In genomic region chr9:1073497-1073896, GRCh38 we compare ENCODE assay signal across 37 cellular contexts. TPM values are rescaled to one million over a fixed set of nuclear protein-coding genes. Genes with fewer than 3 reads are reported as not detected.
DNase-seq lines count a peak whose midpoint lies in the region; ATAC-seq, FAIRE-seq and TF ChIP-seq lines count a peak whose summit lies in the region.
"Had no signal": no experiment of that assay in that cellular context is flagged by ENCODE, and none has a peak within 500 bp of the region (broad histone marks: within the 10 kb centered on the region; RNA-seq: fewer than 3 reads in every experiment).

No MANE protein-coding gene starts in this region.

- TF ChIP-seq CTCF in RWPE2 (IDR thresholded peaks at IDR 0.05; ENCODE audit: poor library complexity, severe bottlenecking): no peak
- no peak for TF ChIP-seq CTCF in bronchial epithelial cell (IDR thresholded peaks at IDR 0.05; ENCODE audit: insufficient read depth, low read length, severe bottlenecking)
- no peak for TF ChIP-seq CTCF in epithelial cell of esophagus (IDR thresholded peaks at IDR 0.05; ENCODE audit: insufficient read depth, low read depth, low read length, missing control alignments)

- DNase-seq in RWPE2 (ENCODE audit: low spot score) (no peak), bronchial epithelial cell (ENCODE audit: low read depth) (peak; percentile 73), epithelial cell of esophagus (ENCODE audit: low read depth) (peak; percentile 67), T1000 (lab: John Stamatoyannopoulos, UW) (no peak), hepatic stellate cell (ENCODE audit: low spot score) (no peak)
- DNase-seq in activated naive CD4-positive, alpha-beta T cell treated with anti-CD3 and anti-CD28 coated beads, Interleukin-2, amount 10 ng/mL, durations not matched to agents 7 days and 5 days: no peak
- DNase-seq: 8988T; ACHN; AML-193; BE2C; C1 segment of cervical spinal cord; Caco-2; Calu3; CD4-positive, alpha-beta memory T cell; CD4-positive, alpha-beta T cell; CD4-positive, CD25-positive, alpha-beta regulatory T cell; CD8-positive, alpha-beta memory T cell; CD8-positive, alpha-beta T cell; COR-L47; DMS 273 treated with DMSO at 0.1 percent for 48 hours; DMS153; DMS53; DMS79; DMS79 treated with DMSO at 0.1 percent for 48 hours; DND-41; EL had no signal

- H3K4me3 ChIP-seq in RWPE2 (ENCODE audit: severe bottlenecking) (no peak overlapping the region), bronchial epithelial cell (ENCODE audit: low read depth, low read length) (no peak overlapping the region), epithelial cell of esophagus (ENCODE audit: low read length) (no peak overlapping the region)
- H3K4me3 ChIP-seq: A549; BLaER1; BLaER1 treated with 17β-estradiol and CSF1 and Interleukin-3, amounts not matched to agents 10 nM and 100 nM had no signal

- no peaks in the 10 kb centered on the region for H3K4me1 Mint-ChIP-seq in activated naive CD4-positive, alpha-beta T cell treated with anti-CD3 and anti-CD28 coated beads, Interleukin-2, amount 10 ng/mL, durations not matched to agents 7 days and 5 days
- H3K4me1 Mint-ChIP-seq: CD14-positive monocyte; CD4-positive, alpha-beta memory T cell; CD4-positive, CD25-positive, alpha-beta regulatory T cell; CD8-positive, alpha-beta memory T cell had no signal

- no peak overlapping the region for H3K27ac ChIP-seq in RWPE2 (ENCODE audit: poor library complexity, severe bottlenecking)
- H3K27ac ChIP-seq: 22Rv1; A549; BLaER1; BLaER1 treated with 17β-estradiol and CSF1 and Interleukin-3, amounts not matched to agents 10 nM and 100 nM; C4-2B had no signal

- ATAC-seq in RWPE2 (ENCODE audit: low read depth): peak; percentile 58; the same call in 1 of the 3 replicates
- ATAC-seq: A549; CD8-positive, alpha-beta T cell had no signal

- H3K27me3 ChIP-seq in RWPE2 (ENCODE audit: insufficient read depth, poor library complexity, severe bottlenecking) (no peaks in the 10 kb centered on the region), bronchial epithelial cell (ENCODE audit: control insufficient read depth, insufficient read depth, low read length) (no peaks in the 10 kb centered on the region)
- H3K27me3 ChIP-seq: BE2C, BLaER1 had no signal

- no peaks in the 10 kb centered on the region for H3K9me3 Mint-ChIP-seq in activated naive CD4-positive, alpha-beta T cell treated with anti-CD3 and anti-CD28 coated beads, Interleukin-2, amount 10 ng/mL, durations not matched to agents 7 days and 5 days
- H3K9me3 Mint-ChIP-seq: CD4-positive, alpha-beta T cell; CD8-positive, alpha-beta T cell had no signal

- H3K36me3 Mint-ChIP-seq in activated naive CD4-positive, alpha-beta T cell treated with anti-CD3 and anti-CD28 coated beads, Interleukin-2, amount 10 ng/mL, durations not matched to agents 7 days and 5 days: no peaks in the 10 kb centered on the region
- H3K36me3 Mint-ChIP-seq: CD14-positive monocyte; CD4-positive, alpha-beta memory T cell; CD4-positive, CD25-positive, alpha-beta regulatory T cell; CD8-positive, alpha-beta memory T cell; CD8-positive, alpha-beta T cell had no signal

- H3K4me1 ChIP-seq in RWPE2 (ENCODE audit: insufficient read depth, poor library complexity, severe bottlenecking): no peaks in the 10 kb centered on the region
- H3K4me1 ChIP-seq: A549, BE2C, Caco-2 had no signal

- H3K9me3 ChIP-seq in RWPE2 (ENCODE audit: severe bottlenecking): no peaks in the 10 kb centered on the region
- H3K9me3 ChIP-seq: A549, BE2C, Caco-2 had no signal

- peaks cover 5% of the 10 kb centered on the region for H3K27me3 Mint-ChIP-seq in activated naive CD4-positive, alpha-beta T cell treated with anti-CD3 and anti-CD28 coated beads, Interleukin-2, amount 10 ng/mL, durations not matched to agents 7 days and 5 days

- no peak for FAIRE-seq in bronchial epithelial cell (lab: Jason Lieb, UNC)
- FAIRE-seq: A204.1, A549, D721Med had no signal

- no peak overlapping the region for H3K27ac Mint-ChIP-seq in activated naive CD4-positive, alpha-beta T cell treated with anti-CD3 and anti-CD28 coated beads, Interleukin-2, amount 10 ng/mL, durations not matched to agents 7 days and 5 days
- H3K27ac Mint-ChIP-seq: B cell; CD4-positive, alpha-beta memory T cell; CD4-positive, alpha-beta T cell; CD4-positive, CD25-positive, alpha-beta regulatory T cell; CD8-positive, alpha-beta memory T cell; CD8-positive, alpha-beta T cell had no signal

- H3K36me3 ChIP-seq in RWPE2 (ENCODE audit: low read depth) (no peaks in the 10 kb centered on the region), bronchial epithelial cell (ENCODE audit: control insufficient read depth, insufficient read depth, low read length) (no peaks in the 10 kb centered on the region)
- H3K36me3 ChIP-seq: BE2C; BLaER1; BLaER1 treated with 17β-estradiol and CSF1 and Interleukin-3, amounts not matched to agents 10 nM and 100 nM had no signal

- no peak overlapping the region for H3K4me3 Mint-ChIP-seq in activated naive CD4-positive, alpha-beta T cell treated with anti-CD3 and anti-CD28 coated beads, Interleukin-2, amount 10 ng/mL, durations not matched to agents 7 days and 5 days
- H3K4me3 Mint-ChIP-seq: B cell; CD14-positive monocyte; CD4-positive, alpha-beta memory T cell; CD4-positive, alpha-beta T cell; CD4-positive, CD25-positive, alpha-beta regulatory T cell; CD8-positive, alpha-beta memory T cell; CD8-positive, alpha-beta T cell had no signal

- CTCF ChIA-PET in activated naive CD4-positive, alpha-beta T cell treated with anti-CD3 and anti-CD28 coated beads, Interleukin-2, amount 10 ng/mL, durations not matched to agents 7 days and 5 days (lab: Charles Lee): no interaction called here

RNA-seq across cellular contexts. Expression of gene DMRT2, which starts 23.3 kb away (rescaled TPM):
- total RNA-seq in bronchial epithelial cell: 0.38 and 0.53 TPM in 2 replicates
- total RNA-seq: A172; A673; B cell; Calu3; CD4-positive, alpha-beta T cell; CD4-positive, CD25-positive, alpha-beta regulatory T cell; CD8-positive, alpha-beta memory T cell; CD8-positive, alpha-beta T cell had no signal

Comparison
In these comparisons a context has a peak if more than half of its experiments do, and no peak if none do; other contexts are left out.
1. DNase-seq: peak in bronchial epithelial cell (single experiment) and epithelial cell of esophagus (single experiment); none in RWPE2 (single experiment), activated naive CD4-positive, alpha-beta T cell treated with anti-CD3 and anti-CD28 coated beads, Interleukin-2, amount 10 ng/mL, durations not matched to agents 7 days and 5 days (single experiment), T1000 (single experiment) and hepatic stellate cell (single experiment).